In the genomic region with DNA sequence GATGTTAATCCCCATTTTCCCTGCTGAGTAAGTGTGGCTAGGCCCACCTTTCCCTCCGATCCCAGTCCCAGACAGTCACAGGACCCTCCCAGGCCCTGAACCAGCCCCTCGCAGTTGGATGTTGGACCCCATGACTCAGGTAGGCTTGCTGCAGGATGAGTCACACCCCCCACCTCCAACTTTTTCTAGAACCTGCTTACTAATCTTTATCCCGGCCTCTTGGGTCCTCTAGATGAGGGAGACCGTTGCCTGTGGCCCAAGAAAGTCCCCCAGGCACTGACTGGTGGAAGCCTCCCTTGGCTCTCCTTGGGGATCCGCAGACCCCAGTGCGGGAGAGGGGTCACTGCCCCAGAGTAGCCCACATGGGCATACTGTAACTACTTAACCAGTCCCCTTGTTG, we compare ENCODE assay signal across 16 cellular contexts.
DNase-seq lines count a peak whose midpoint lies in the region; ATAC-seq and TF ChIP-seq lines count a peak whose summit lies in the region.
"Had no signal": no experiment of that assay in that cellular context is flagged by ENCODE, and none has a peak within 500 bp of the region (broad histone marks: within the 10 kb centered on the region; RNA-seq: fewer than 3 reads in every experiment).

No MANE protein-coding gene starts in this region.

- no peaks in the 10 kb centered on the region for H3K27me3 Mint-ChIP-seq in T-helper 17 cell

- TF ChIP-seq CTCF in heart left ventricle (IDR thresholded peaks at IDR 0.05) (no peak), right atrium auricular region (IDR thresholded peaks at IDR 0.05) (no peak), fibroblast of mammary gland (conservative IDR thresholded peaks at IDR 0.05; ENCODE audit: control insufficient read depth, insufficient read depth, low read depth, low read length) (no peak), GM13976 (IDR thresholded peaks at IDR 0.05; ENCODE audit: borderline replicate concordance, control extremely low read depth, extremely low read depth, insufficient read depth, missing control alignments) (no peak)

- no peak for TF ChIP-seq POLR2A in heart left ventricle (IDR thresholded peaks at IDR 0.05)

- H3K4me3 Mint-ChIP-seq in T-helper 17 cell: no peak overlapping the region
- H3K4me3 Mint-ChIP-seq: T-helper 2 cell treated with Interferon-gamma antibody and Interleukin-4, amounts not matched to agents 5 μg/mL and 100 μg/mL, for 36 hours had no signal

- H3K4me1 ChIP-seq in heart left ventricle (peaks cover 5 to 65% (median 45%) of the 10 kb centered on the region in 12 donors), right atrium auricular region (peaks cover 0 to 65% of the 10 kb centered on the region in 2 donors)

- H3K27ac ChIP-seq in heart left ventricle (peak overlapping the region in 10 of 12 donors; percentile 53 to 95 (median 89)), right atrium auricular region (peak overlapping the region in 1 of 2 donors; percentile 73)

- ATAC-seq in heart left ventricle: no peak
- ATAC-seq in T-helper 17 cell: no peak
- ATAC-seq in stimulated activated naive CD8-positive, alpha-beta T cell treated with anti-CD3 and anti-CD28 coated beads, Interleukin-15, Interleukin-2, amounts not matched to agents 100 U/mL and 50 U/mL, for 24 hours: peak; percentile 37
- ATAC-seq in HG02870 (IDR thresholded peaks at IDR 0.05; ENCODE audit: unreplicated experiment): no peak
- no peak for ATAC-seq in GM18519 (IDR thresholded peaks at IDR 0.05; ENCODE audit: low FRiP score, unreplicated experiment)
- ATAC-seq: esophagus mucosa had no signal

- intact Hi-C loops in heart left ventricle (cut with DNase I): loop anchor here in 2 of 10 donors (5.0 kb wide), 3 partner anchors 40 to 95 kb away; no protein-coding TSS in a partner anchor

- H3K36me3 Mint-ChIP-seq in T-helper 17 cell (ENCODE audit: low read depth): peaks cover 2% of the 10 kb centered on the region

- 80 to 95% (median 88%) methylated on average over 6 of the region's 6 CpGs for WGBS in heart left ventricle, 4 donors

- DNase-seq in heart left ventricle: peak in 1 of 5 donors; percentile 30
- no peak for DNase-seq in right atrium auricular region (ENCODE audit: low spot score)
- no peak for DNase-seq in T-helper 17 cell
- peak; percentile 19 for DNase-seq in fibroblast of mammary gland (ENCODE audit: low read depth)
- DNase-seq in stimulated activated naive CD8-positive, alpha-beta T cell treated with anti-CD3 and anti-CD28 coated beads, Interleukin-15, Interleukin-2, amounts not matched to agents 100 U/mL and 50 U/mL, for 24 hours: no peak
- no peak for DNase-seq in GM13976 (ENCODE audit: low spot score)
- DNase-seq: activated CD4-positive, alpha-beta T cell treated with anti-CD3 and anti-CD28 coated beads for 4 hours; NCI-H1436; SHP77; stimulated activated CD4-positive, alpha-beta T cell treated with anti-CD3 and anti-CD28 coated beads, Interleukin-4, amount 100 ng/mL, for 1 hour; thyroid gland had no signal

- H3K27me3 ChIP-seq in heart left ventricle (no peaks in the 10 kb centered on the region), right atrium auricular region (no peaks in the 10 kb centered on the region)
- H3K27me3 ChIP-seq: dorsolateral prefrontal cortex, thyroid gland had no signal

- H3K27ac Mint-ChIP-seq in T-helper 17 cell: peak overlapping the region; percentile 29

- H3K36me3 ChIP-seq in heart left ventricle: peaks cover 0 to 7% (median 0%) of the 10 kb centered on the region in 9 donors
- no peaks in the 10 kb centered on the region for H3K36me3 ChIP-seq in right atrium auricular region
- H3K36me3 ChIP-seq: thyroid gland had no signal

- H3K9me3 ChIP-seq in heart left ventricle: no peaks in the 10 kb centered on the region
- no peaks in the 10 kb centered on the region for H3K9me3 ChIP-seq in right atrium auricular region
- H3K9me3 ChIP-seq in T-helper 17 cell (ENCODE audit: control insufficient read depth, low read length, poor library complexity, severe bottlenecking): no peaks in the 10 kb centered on the region
- H3K9me3 ChIP-seq: thyroid gland had no signal

- in situ Hi-C loops in GM13976 (cut with MboI; ENCODE audit: low sequenced_read_pairs, unreplicated experiment): no loop called here

- H3K4me1 Mint-ChIP-seq in T-helper 17 cell: peaks cover 34% of the 10 kb centered on the region

- H3K4me3 ChIP-seq in heart left ventricle (no peak overlapping the region), right atrium auricular region (no peak overlapping the region), fibroblast of mammary gland (ENCODE audit: control insufficient read depth, low read depth, low read length) (no peak overlapping the region)
- H3K4me3 ChIP-seq: thyroid gland had no signal
